ENCODE assay signal across 14 cellular contexts in genomic region chr4:101787917-101788316, GRCh38. TPM values are rescaled to one million over a fixed set of nuclear protein-coding genes. Genes with fewer than 3 reads are reported as not detected.
"Had no signal": no experiment of that assay in that cellular context is flagged by ENCODE, and none has a peak within 500 bp of the region (broad histone marks: within the 10 kb centered on the region; RNA-seq: fewer than 3 reads in every experiment).

No MANE protein-coding gene starts in this region.

- H3K27me3 ChIP-seq: colonic mucosa, pancreas, upper lobe of right lung had no signal

- H3K4me3 Mint-ChIP-seq: activated naive CD4-positive, alpha-beta T cell treated with anti-CD3 and anti-CD28 coated beads for 36 hours; activated T-helper 17 cell treated with anti-CD3 and anti-CD28 coated beads, Interleukin-2, amount 50 U/mL, for 72 hours; nephron; T-cell had no signal

- H3K27ac Mint-ChIP-seq: activated naive CD4-positive, alpha-beta T cell treated with anti-CD3 and anti-CD28 coated beads for 36 hours; activated T-helper 17 cell treated with anti-CD3 and anti-CD28 coated beads, Interleukin-2, amount 50 U/mL, for 72 hours; nephron; T-cell had no signal

- H3K9me3 Mint-ChIP-seq: activated naive CD4-positive, alpha-beta T cell treated with anti-CD3 and anti-CD28 coated beads for 36 hours; activated T-helper 17 cell treated with anti-CD3 and anti-CD28 coated beads, Interleukin-2, amount 50 U/mL, for 72 hours had no signal

- H3K36me3 ChIP-seq: colonic mucosa, esophagus muscularis mucosa, pancreas, upper lobe of right lung had no signal

- DNase-seq: activated CD4-positive, alpha-beta T cell treated with anti-CD3 and anti-CD28 coated beads for 1 hour; activated CD4-positive, alpha-beta T cell treated with anti-CD3 and anti-CD28 coated beads, Interleukin-2, amount 50 U/mL, for 4 hours; activated naive CD4-positive, alpha-beta T cell treated with anti-CD3 and anti-CD28 coated beads for 36 hours; colonic mucosa; pancreas; SK-N-SH; stimulated activated CD4-positive, alpha-beta T cell treated with anti-CD3 and anti-CD28 coated beads, Interleukin-2, amount 100 ng/mL, for 48 hours; stimulated activated naive CD8-positive, alpha-beta T cell treated with anti-CD3 and anti-CD28 coated beads, Interleukin-15, Interleukin-2, amounts not matched to agents 100 U/mL and 50 U/mL, for 24 hours; T-cell; upper lobe of right lung had no signal

- H3K4me3 ChIP-seq: colonic mucosa, esophagus muscularis mucosa, pancreas, upper lobe of right lung had no signal

- ATAC-seq: activated T-helper 17 cell treated with anti-CD3 and anti-CD28 coated beads, Interleukin-2, amount 50 U/mL, for 72 hours; pancreas; stimulated activated naive CD8-positive, alpha-beta T cell treated with anti-CD3 and anti-CD28 coated beads, Interleukin-15, Interleukin-2, amounts not matched to agents 100 U/mL and 50 U/mL, for 24 hours; T-cell; upper lobe of right lung had no signal

- H3K9me3 ChIP-seq: colonic mucosa, pancreas, SK-N-SH, upper lobe of right lung had no signal

- H3K4me1 ChIP-seq: colonic mucosa, pancreas, upper lobe of right lung had no signal

- H3K27ac ChIP-seq: colonic mucosa, esophagus muscularis mucosa, pancreas, upper lobe of right lung had no signal

- H3K9me2 ChIP-seq: SK-N-SH had no signal

- H3K9ac ChIP-seq: SK-N-SH had no signal

- H3K4me2 ChIP-seq: SK-N-SH had no signal

- H3K36me3 Mint-ChIP-seq: T-cell had no signal

RNA-seq across cellular contexts. Expression of gene BANK1, which starts 2.6 kb away (rescaled TPM):
- total RNA-seq: lung microvascular endothelial cell had no signal
- polyA plus RNA-seq: SK-N-SH had no signal
